ENCODE assay signal across 10 cellular contexts in the genomic region with DNA sequence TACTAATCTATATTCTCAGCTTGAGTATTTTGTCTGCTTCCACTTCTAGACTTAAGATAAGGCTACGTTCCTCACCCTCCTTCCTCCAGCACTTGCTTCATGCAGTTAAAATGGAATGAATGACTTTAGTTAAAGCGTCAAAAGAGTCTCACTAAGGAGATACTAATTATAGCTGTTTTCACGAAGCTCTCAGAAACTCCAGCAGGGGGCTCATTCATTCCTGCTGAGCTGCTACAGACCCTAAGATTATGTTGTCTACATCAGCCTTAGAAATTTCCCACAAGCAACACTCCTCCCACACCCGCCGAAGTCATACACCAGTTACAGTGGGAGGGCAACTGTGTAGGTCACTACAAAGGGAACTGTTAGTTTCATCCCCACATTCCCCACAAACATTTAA. TPM values are rescaled to one million over a fixed set of nuclear protein-coding genes. Genes with fewer than 3 reads are reported as not detected.
DNase-seq lines count a peak whose midpoint lies in the region; ATAC-seq and TF ChIP-seq lines count a peak whose summit lies in the region.
"Had no signal": no experiment of that assay in that cellular context is flagged by ENCODE, and none has a peak within 500 bp of the region (broad histone marks: within the 10 kb centered on the region; RNA-seq: fewer than 3 reads in every experiment).

No MANE protein-coding gene starts in this region.

- no peaks in the 10 kb centered on the region for H3K36me3 Mint-ChIP-seq in activated naive CD4-positive, alpha-beta T cell treated with anti-CD3 and anti-CD28 coated beads for 36 hours (ENCODE audit: low read depth)

- no peak overlapping the region for H3K27ac Mint-ChIP-seq in activated naive CD4-positive, alpha-beta T cell treated with anti-CD3 and anti-CD28 coated beads for 36 hours

- H3K9me3 ChIP-seq in WERI-Rb-1 (ENCODE audit: severe bottlenecking) (peaks cover 2% of the 10 kb centered on the region), liver (ENCODE audit: control insufficient read depth in 4 of 4, low read length in 3 of 4) (no peaks in the 10 kb centered on the region)
- H3K9me3 ChIP-seq: body of pancreas had no signal

- peak; percentile 51 for TF ChIP-seq CTCF in WERI-Rb-1 (IDR thresholded peaks at IDR 0.05; ENCODE audit: low read depth, low read length)
- no peak for TF ChIP-seq CTCF in liver (IDR thresholded peaks at IDR 0.05; ENCODE audit: low read depth, low read length, missing input control)

- no peak for ATAC-seq in GM21381 (IDR thresholded peaks at IDR 0.05; ENCODE audit: unreplicated experiment)
- ATAC-seq: body of pancreas had no signal

- CTCF ChIA-PET in activated naive CD4-positive, alpha-beta T cell treated with anti-CD3 and anti-CD28 coated beads for 36 hours (lab: Charles Lee) = interaction anchor here (0.5 to 1.3 kb wide), 2 partner anchors 10 to 481 kb away, joined by 3 read pairs; no protein-coding TSS in a partner anchor

- no peak overlapping the region for H3K4me3 Mint-ChIP-seq in activated naive CD4-positive, alpha-beta T cell treated with anti-CD3 and anti-CD28 coated beads for 36 hours

- H3K9ac ChIP-seq in liver (ENCODE audit: low read depth in 1 of 2, low read length in 2 of 2) = no peak overlapping the region
- H3K9ac ChIP-seq: parathyroid adenoma had no signal

- peaks cover 4 to 39% (median 27%) of the 10 kb centered on the region in 4 donors for H3K4me1 ChIP-seq in liver (ENCODE audit: control insufficient read depth in 4 of 4, insufficient read depth in 4 of 4, low read length in 3 of 4)
- H3K4me1 ChIP-seq: parathyroid adenoma had no signal

- H3K27me3 Mint-ChIP-seq in activated naive CD4-positive, alpha-beta T cell treated with anti-CD3 and anti-CD28 coated beads for 36 hours (ENCODE audit: low read depth) = peaks cover 16% of the 10 kb centered on the region

- H3K4me3 ChIP-seq in Jurkat, Clone E6-1 (ENCODE audit: low read length) = no peak overlapping the region
- H3K4me3 ChIP-seq in WERI-Rb-1 (ENCODE audit: low read depth, low read length) (no peak overlapping the region), liver (ENCODE audit: low read depth in 1 of 3, low read length in 3 of 3) (no peak overlapping the region)
- H3K4me3 ChIP-seq: body of pancreas had no signal

- intact Hi-C loops in activated naive CD4-positive, alpha-beta T cell treated with anti-CD3 and anti-CD28 coated beads for 36 hours (cut with micrococcal nuclease) = no loop called here

- 53% methylated on average over 5 of the region's 5 CpGs for WGBS in liver

- DNase-seq in DMS114 treated with DMSO at 0.1 percent for 48 hours (lab: John Stamatoyannopoulos, UW; ENCODE audit: unreplicated experiment) (peak; percentile 51), WERI-Rb-1 (peak; percentile 38), HPDE6-E6E7 (ENCODE audit: extremely low spot score) (no peak), retina (no peak)
- DNase-seq in Jurkat, Clone E6-1 (ENCODE audit: low read depth, low spot score) = peak; percentile 39
- DNase-seq in activated naive CD4-positive, alpha-beta T cell treated with anti-CD3 and anti-CD28 coated beads for 36 hours = no peak
- DNase-seq: body of pancreas had no signal

- H3K36me3 ChIP-seq in WERI-Rb-1 (no peaks in the 10 kb centered on the region), liver (ENCODE audit: control insufficient read depth in 4 of 4, insufficient read depth in 3 of 4, low read depth in 1 of 4, low read length in 3 of 4) (peaks cover 0 to 2% (median 0%) of the 10 kb centered on the region in 4 donors)

- no peaks in the 10 kb centered on the region for H3K27me3 ChIP-seq in WERI-Rb-1 (ENCODE audit: insufficient read depth, low read depth, severe bottlenecking)
- H3K27me3 ChIP-seq in liver (ENCODE audit: control insufficient read depth in 4 of 4, insufficient read depth in 4 of 4, low read length in 3 of 4) = no peaks in the 10 kb centered on the region
- H3K27me3 ChIP-seq: body of pancreas had no signal

- peak; percentile 47 to 51 for TF ChIP-seq RAD21 in liver (IDR thresholded peaks at IDR 0.05)

- H3K9me3 Mint-ChIP-seq in activated naive CD4-positive, alpha-beta T cell treated with anti-CD3 and anti-CD28 coated beads for 36 hours = no peaks in the 10 kb centered on the region

- H3K4me1 Mint-ChIP-seq in activated naive CD4-positive, alpha-beta T cell treated with anti-CD3 and anti-CD28 coated beads for 36 hours (ENCODE audit: low read depth) = no peaks in the 10 kb centered on the region

- H3K27ac ChIP-seq in WERI-Rb-1 (no peak overlapping the region), liver (ENCODE audit: low read depth in 1 of 2, low read length in 2 of 2) (peak overlapping the region in 1 of 2 donors; percentile 52)
- H3K27ac ChIP-seq: body of pancreas, parathyroid adenoma had no signal

TF ChIP-seq in liver, 16 proteins besides CTCF, POLR2A, EP300 and RAD21:
- TF ChIP-seq, protein P1, sequence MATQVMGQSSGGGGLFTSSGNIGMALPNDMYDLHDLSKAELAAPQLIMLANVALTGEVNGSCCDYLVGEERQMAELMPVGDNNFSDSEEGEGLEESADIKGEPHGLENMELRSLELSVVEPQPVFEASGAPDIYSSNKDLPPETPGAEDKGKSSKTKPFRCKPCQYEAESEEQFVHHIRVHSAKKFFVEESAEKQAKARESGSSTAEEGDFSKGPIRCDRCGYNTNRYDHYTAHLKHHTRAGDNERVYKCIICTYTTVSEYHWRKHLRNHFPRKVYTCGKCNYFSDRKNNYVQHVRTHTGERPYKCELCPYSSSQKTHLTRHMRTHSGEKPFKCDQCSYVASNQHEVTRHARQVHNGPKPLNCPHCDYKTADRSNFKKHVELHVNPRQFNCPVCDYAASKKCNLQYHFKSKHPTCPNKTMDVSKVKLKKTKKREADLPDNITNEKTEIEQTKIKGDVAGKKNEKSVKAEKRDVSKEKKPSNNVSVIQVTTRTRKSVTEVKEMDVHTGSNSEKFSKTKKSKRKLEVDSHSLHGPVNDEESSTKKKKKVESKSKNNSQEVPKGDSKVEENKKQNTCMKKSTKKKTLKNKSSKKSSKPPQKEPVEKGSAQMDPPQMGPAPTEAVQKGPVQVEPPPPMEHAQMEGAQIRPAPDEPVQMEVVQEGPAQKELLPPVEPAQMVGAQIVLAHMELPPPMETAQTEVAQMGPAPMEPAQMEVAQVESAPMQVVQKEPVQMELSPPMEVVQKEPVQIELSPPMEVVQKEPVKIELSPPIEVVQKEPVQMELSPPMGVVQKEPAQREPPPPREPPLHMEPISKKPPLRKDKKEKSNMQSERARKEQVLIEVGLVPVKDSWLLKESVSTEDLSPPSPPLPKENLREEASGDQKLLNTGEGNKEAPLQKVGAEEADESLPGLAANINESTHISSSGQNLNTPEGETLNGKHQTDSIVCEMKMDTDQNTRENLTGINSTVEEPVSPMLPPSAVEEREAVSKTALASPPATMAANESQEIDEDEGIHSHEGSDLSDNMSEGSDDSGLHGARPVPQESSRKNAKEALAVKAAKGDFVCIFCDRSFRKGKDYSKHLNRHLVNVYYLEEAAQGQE (IDR thresholded peaks at IDR 0.05) = no peak
- TF ChIP-seq EGR1 (IDR thresholded peaks at IDR 0.05; ENCODE audit: low read depth in 2 of 2) (no peak), TAF1 (conservative IDR thresholded peaks at IDR 0.05) (no peak), HNF4G (IDR thresholded peaks at IDR 0.05) (no peak), FOXA1 (IDR thresholded peaks at IDR 0.05) (no peak), YY1 (IDR thresholded peaks at IDR 0.05) (no peak), HNF4A (conservative IDR thresholded peaks at IDR 0.05) (no peak), FOXA2 (IDR thresholded peaks at IDR 0.05) (no peak)

RNA-seq across cellular contexts. Expression of gene KIFC3, which starts 57.0 kb away (rescaled TPM):
- 2.4 TPM for polyA plus RNA-seq in Jurkat, Clone E6-1 (2012; ENCODE audit: insufficient read depth, insufficient read length)
- total RNA-seq in liver = 100 to 1,000 TPM in 1 of 2 donors, 10 to 100 TPM in 1; 22.2 to 103 TPM
- polyA plus RNA-seq in liver = 10 to 100 TPM; 16.5 to 32.7 TPM
- under 1 TPM in 1 of 2 experiments, not detected in 1; 0.12 TPM for total RNA-seq in activated naive CD4-positive, alpha-beta T cell treated with anti-CD3 and anti-CD28 coated beads for 36 hours

Comparison
In these comparisons a context has a peak if more than half of its experiments do, and no peak if none do; other contexts are left out.
1. DNase-seq: peak in DMS114 treated with DMSO at 0.1 percent for 48 hours (single experiment), Jurkat, Clone E6-1 (single experiment) and WERI-Rb-1 (single experiment); none in HPDE6-E6E7 (single experiment), retina (single experiment) and activated naive CD4-positive, alpha-beta T cell treated with anti-CD3 and anti-CD28 coated beads for 36 hours (single experiment).
2. RNA of gene KIFC3, which starts 57.0 kb away (total RNA-seq): 22.2 to 103 TPM in liver; 0.12 TPM in activated naive CD4-positive, alpha-beta T cell treated with anti-CD3 and anti-CD28 coated beads for 36 hours; every median in the first group is over 10 times any median in the second.